Comparison of ENCODE assay signal across 10 cellular contexts in genomic region chr9:97804059-97804365, GRCh38. TPM values are rescaled to one million over a fixed set of nuclear protein-coding genes. Genes with fewer than 3 reads are reported as not detected.
DNase-seq lines count a peak whose midpoint lies in the region; ATAC-seq and TF ChIP-seq lines count a peak whose summit lies in the region.
"Had no signal": no experiment of that assay in that cellular context is flagged by ENCODE, and none has a peak within 500 bp of the region (broad histone marks: within the 10 kb centered on the region; RNA-seq: fewer than 3 reads in every experiment).

No MANE protein-coding gene starts in this region.

- peak overlapping the region; percentile 52 for H3K4me3 ChIP-seq in LNCaP clone FGC (ENCODE audit: low read depth, low read length)

- H3K9me3 Mint-ChIP-seq in CD14-positive monocyte (peaks cover 2 to 16% (median 6%) of the 10 kb centered on the region in 7 donors), chondrocyte (ENCODE audit: low read depth) (no peaks in the 10 kb centered on the region), natural killer cell (no peaks in the 10 kb centered on the region)

- peaks cover 14% of the 10 kb centered on the region for H3K4me1 Mint-ChIP-seq in CD14-positive monocyte
- H3K4me1 Mint-ChIP-seq in chondrocyte (ENCODE audit: low read depth) = peaks cover 6% of the 10 kb centered on the region
- peaks cover 5 to 18% of the 10 kb centered on the region in 2 donors for H3K4me1 Mint-ChIP-seq in natural killer cell

- H3K27ac Mint-ChIP-seq in CD14-positive monocyte (peak overlapping the region in 3 of 7 donors; percentile 31 to 76 (median 49)), chondrocyte (ENCODE audit: unreplicated experiment) (peak overlapping the region; percentile 67), natural killer cell (peak overlapping the region in 1 of 2 donors; percentile 49)

- H3K27me3 Mint-ChIP-seq in CD14-positive monocyte (ENCODE audit: low read depth in 3 of 3) = peaks cover 37 to 61% (median 52%) of the 10 kb centered on the region in 3 donors
- H3K27me3 Mint-ChIP-seq in chondrocyte (ENCODE audit: low read depth) = peaks cover 53% of the 10 kb centered on the region
- H3K27me3 Mint-ChIP-seq in natural killer cell (ENCODE audit: low read depth in 2 of 2) = peaks cover 19 to 36% of the 10 kb centered on the region in 2 donors

- no peak for ATAC-seq in natural killer cell
- ATAC-seq in GM19455 (IDR thresholded peaks at IDR 0.05; ENCODE audit: unreplicated experiment) = no peak

- TF ChIP-seq CTCF in CD14-positive monocyte (IDR thresholded peaks at IDR 0.05) (no peak), LNCaP clone FGC (IDR thresholded peaks at IDR 0.05; ENCODE audit: control insufficient read depth, extremely low read depth, insufficient read depth) (no peak), chondrocyte (IDR thresholded peaks at IDR 0.05) (no peak), natural killer cell (IDR thresholded peaks at IDR 0.05) (no peak)

- intact Hi-C loops in CD14-positive monocyte (cut with micrococcal nuclease) = no loop called here
- intact Hi-C loops in natural killer cell (cut with micrococcal nuclease) = no loop called here

- peak overlapping the region; percentile 69 to 83 for H3K4me3 Mint-ChIP-seq in CD14-positive monocyte
- peak overlapping the region; percentile 60 for H3K4me3 Mint-ChIP-seq in chondrocyte (ENCODE audit: unreplicated experiment)
- H3K4me3 Mint-ChIP-seq in natural killer cell = peak overlapping the region; percentile 80

- H3K36me3 Mint-ChIP-seq in CD14-positive monocyte (no peaks in the 10 kb centered on the region), chondrocyte (ENCODE audit: low read depth) (peaks cover 4% of the 10 kb centered on the region), natural killer cell (no peaks in the 10 kb centered on the region)

- no peak for DNase-seq in CD14-positive monocyte (ENCODE audit: low spot score)
- DNase-seq in LNCaP clone FGC (ENCODE audit: low read depth) = no peak
- no peak for DNase-seq in chondrocyte (ENCODE audit: low spot score)
- no peak for DNase-seq in natural killer cell
- DNase-seq in medulla oblongata (ENCODE audit: extremely low spot score) = no peak
- DNase-seq in DMS153 (lab: John Stamatoyannopoulos, UW) = no peak
- no peak for DNase-seq in mucosa of gallbladder (ENCODE audit: low spot score)

RNA-seq across cellular contexts. Expression of gene FOXE1, which starts 49.0 kb away (rescaled TPM):
- not detected for polyA plus RNA-seq in CD14-positive monocyte
- total RNA-seq in chondrocyte (not detected in 3 replicates), natural killer cell (not detected), mucosa of gallbladder (not detected)
- total RNA-seq: dermis microvascular lymphatic vessel endothelial cell, ovary had no signal
- polyA plus RNA-seq: ovary had no signal
